Comparison of ENCODE assay signal across 8 cellular contexts in the genomic region with DNA sequence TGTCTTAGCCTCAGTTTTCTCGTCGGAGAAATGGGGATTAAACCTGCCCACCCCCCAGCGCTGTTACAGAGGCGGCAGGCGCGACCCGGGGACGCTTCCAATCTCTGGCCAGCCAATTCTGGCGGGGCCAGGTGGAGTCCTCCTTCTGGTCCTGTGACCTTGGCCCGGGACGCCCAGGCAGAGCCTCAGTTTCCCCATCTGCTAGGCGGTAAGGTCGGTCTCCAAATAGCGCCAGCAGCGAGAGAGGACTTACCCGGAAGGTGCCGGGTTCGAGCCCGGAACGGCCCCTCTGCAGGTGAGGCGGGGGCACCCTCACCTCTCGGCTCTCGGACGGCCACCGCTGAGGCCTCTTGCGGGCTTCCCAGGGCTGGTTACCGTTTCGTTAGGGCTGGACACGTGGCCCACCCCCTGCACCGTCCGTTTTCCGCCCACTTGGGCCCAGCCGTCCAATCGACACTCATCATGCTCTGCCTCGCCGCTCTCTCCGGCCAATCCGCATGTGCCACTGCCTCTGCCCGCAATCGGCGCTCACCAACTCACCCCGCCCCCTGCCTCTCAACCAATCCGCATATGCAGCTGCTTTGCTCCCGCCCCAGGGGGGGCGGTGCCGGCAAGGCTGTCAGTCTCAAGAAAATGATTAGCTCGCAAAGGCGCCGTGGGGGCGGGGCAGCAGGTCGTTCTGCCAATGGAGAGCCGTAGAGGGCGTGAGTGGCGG. TPM values are rescaled to one million over a fixed set of nuclear protein-coding genes. Genes with fewer than 3 reads are reported as not detected.
DNase-seq lines count a peak whose midpoint lies in the region; ATAC-seq lines count a peak whose summit lies in the region.

A gene with protein sequence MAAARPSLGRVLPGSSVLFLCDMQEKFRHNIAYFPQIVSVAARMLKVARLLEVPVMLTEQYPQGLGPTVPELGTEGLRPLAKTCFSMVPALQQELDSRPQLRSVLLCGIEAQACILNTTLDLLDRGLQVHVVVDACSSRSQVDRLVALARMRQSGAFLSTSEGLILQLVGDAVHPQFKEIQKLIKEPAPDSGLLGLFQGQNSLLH (minus strand): TSS at position 384 of the 715 bp plus-strand sequence. CDS start 5,156 bp downstream, outside the sequence.

- peak within 1 kb of the TSS; percentile 84 to 99 (median 92) for H3K4me2 ChIP-seq in BLaER1 treated with 17β-estradiol and CSF1 and Interleukin-3, amounts not matched to agents 10 nM and 100 nM

- peak within 1 kb of the TSS; percentile 93 to 98 (median 96) for H3K27ac ChIP-seq in BLaER1 treated with 17β-estradiol and CSF1 and Interleukin-3, amounts not matched to agents 10 nM and 100 nM

- peak within 1 kb of the TSS; percentile 86 to 98 (median 96) for H3K9ac ChIP-seq in BLaER1 treated with 17β-estradiol and CSF1 and Interleukin-3, amounts not matched to agents 10 nM and 100 nM

- ATAC-seq in GM19351 (IDR thresholded peaks at IDR 0.05; ENCODE audit: unreplicated experiment) (peak; percentile 91), HG03521 (IDR thresholded peaks at IDR 0.05; ENCODE audit: unreplicated experiment) (peak; percentile 90), left colon (peak; percentile 90)

- peak; percentile 100 for DNase-seq in NCI-H748 (lab: John Stamatoyannopoulos, UW; ENCODE audit: unreplicated experiment)
- peak; percentile 100 for DNase-seq in activated CD4-positive, alpha-beta T cell treated with anti-CD3 and anti-CD28 coated beads, Interleukin-2, amount 50 U/mL, for 1 hour
- peak; percentile 77 for DNase-seq in cortex of kidney (lab: John Stamatoyannopoulos, UW)
- DNase-seq in left colon, result peak; percentile 100
- peak; percentile 100 for DNase-seq in stimulated activated CD4-positive, alpha-beta T cell treated with anti-CD3 and anti-CD28 coated beads, Interleukin-1b, Interleukin-23, amount 100 ng/mL, for 48 hours

- peaks cover 0 to 9% (median 3%) of the 10 kb centered on the region in 11 experiments; a peak in 8 of 22 replicates for H3K36me3 ChIP-seq in BLaER1 treated with 17β-estradiol and CSF1 and Interleukin-3, amounts not matched to agents 10 nM and 100 nM

- no peaks in the 10 kb centered on the region for H3K9me3 ChIP-seq in BLaER1 treated with 17β-estradiol and CSF1 and Interleukin-3, amounts not matched to agents 10 nM and 100 nM (replicated peaks in 1 of 11)

- H3K27me3 ChIP-seq in BLaER1 treated with 17β-estradiol and CSF1 and Interleukin-3, amounts not matched to agents 10 nM and 100 nM, result no peaks in the 10 kb centered on the region

- peaks cover 3 to 46% (median 45%) of the 10 kb centered on the region in 11 experiments; a peak in 19 of 22 replicates for H4K20me1 ChIP-seq in BLaER1 treated with 17β-estradiol and CSF1 and Interleukin-3, amounts not matched to agents 10 nM and 100 nM

- intact Hi-C loops in left colon (cut with DNase I, micrococcal nuclease), result no loop called here

- peaks cover 27 to 58% (median 45%) of the 10 kb centered on the region in 10 experiments for H3K4me1 ChIP-seq in BLaER1 treated with 17β-estradiol and CSF1 and Interleukin-3, amounts not matched to agents 10 nM and 100 nM

- peak within 1 kb of the TSS; percentile 75 to 92 (median 87) for H3K4me3 ChIP-seq in BLaER1 treated with 17β-estradiol and CSF1 and Interleukin-3, amounts not matched to agents 10 nM and 100 nM

RNA-seq across cellular contexts. Expression of the gene that starts here (rescaled TPM):
- 100 to 1,000 TPM in 1 of 2 donors, 10 to 100 TPM in 1; 63.5 to 115 TPM for total RNA-seq in left colon

Comparison
In these comparisons a context has a peak if more than half of its experiments do, and no peak if none do; other contexts are left out.
1. Peak in every context shown above with its lines: DNase-seq, ATAC-seq, H3K4me3 ChIP-seq and H3K27ac ChIP-seq.